20 cellular contexts compared by ENCODE assay signal in genomic region chr4:82357640-82358039, GRCh38. TPM values are rescaled to one million over a fixed set of nuclear protein-coding genes. Genes with fewer than 3 reads are reported as not detected.
DNase-seq lines count a peak whose midpoint lies in the region; ATAC-seq and TF ChIP-seq lines count a peak whose summit lies in the region.
"Had no signal": no experiment of that assay in that cellular context is flagged by ENCODE, and none has a peak within 500 bp of the region (broad histone marks: within the 10 kb centered on the region; RNA-seq: fewer than 3 reads in every experiment).

No MANE protein-coding gene starts in this region.

- H3K4me1 Mint-ChIP-seq in CD4-positive, CD25-positive, alpha-beta regulatory T cell: peaks cover 50 to 88% (median 71%) of the 10 kb centered on the region in 4 donors
- H3K4me1 Mint-ChIP-seq in CD8-positive, alpha-beta T cell (ENCODE audit: low read depth): peaks cover 80% of the 10 kb centered on the region
- peaks cover 77% of the 10 kb centered on the region for H3K4me1 Mint-ChIP-seq in activated CD4-positive, alpha-beta memory T cell treated with anti-CD3 and anti-CD28 coated beads for 36 hours (ENCODE audit: low read depth)
- peaks cover 38% of the 10 kb centered on the region for H3K4me1 Mint-ChIP-seq in memory B cell

- H3K9me3 ChIP-seq in CD4-positive, CD25-positive, alpha-beta regulatory T cell (ENCODE audit: control insufficient read depth in 2 of 2, low read length in 2 of 2): no peaks in the 10 kb centered on the region
- no peaks in the 10 kb centered on the region for H3K9me3 ChIP-seq in CD8-positive, alpha-beta T cell (ENCODE audit: low read length)
- H3K9me3 ChIP-seq in HAP-1: no peaks in the 10 kb centered on the region
- H3K9me3 ChIP-seq: colonic mucosa, heart right ventricle, thyroid gland had no signal

- H3K27ac Mint-ChIP-seq in CD4-positive, CD25-positive, alpha-beta regulatory T cell: peak overlapping the region; percentile 70 to 78 (median 76)
- H3K27ac Mint-ChIP-seq in CD8-positive, alpha-beta T cell: peak overlapping the region; percentile 52
- H3K27ac Mint-ChIP-seq in activated CD4-positive, alpha-beta memory T cell treated with anti-CD3 and anti-CD28 coated beads for 36 hours: peak overlapping the region; percentile 75
- H3K27ac Mint-ChIP-seq in memory B cell: peak overlapping the region; percentile 82

- peaks cover 59% of the 10 kb centered on the region for H3K36me3 ChIP-seq in CD4-positive, CD25-positive, alpha-beta regulatory T cell (ENCODE audit: control insufficient read depth, insufficient read depth, low read length)
- H3K36me3 ChIP-seq in CD8-positive, alpha-beta T cell (ENCODE audit: insufficient read depth, low read length): peaks cover 24% of the 10 kb centered on the region
- H3K36me3 ChIP-seq in HAP-1 (replicated peaks): peaks cover 88% of the 10 kb centered on the region

- ATAC-seq in CD4-positive, CD25-positive, alpha-beta regulatory T cell (ENCODE audit: low read depth in 2 of 2): no peak
- ATAC-seq in CD8-positive, alpha-beta T cell: no peak
- ATAC-seq in memory B cell (ENCODE audit: low read depth): no peak
- ATAC-seq in GM19035 (IDR thresholded peaks at IDR 0.05; ENCODE audit: unreplicated experiment): no peak
- ATAC-seq: body of pancreas, heart right ventricle, right cardiac atrium, Right ventricle myocardium inferior had no signal

- DNase-seq in CD4-positive, CD25-positive, alpha-beta regulatory T cell: peak in 1 of 3 donors; percentile 22
- no peak for DNase-seq in CD8-positive, alpha-beta T cell
- DNase-seq in activated CD4-positive, alpha-beta memory T cell treated with anti-CD3 and anti-CD28 coated beads for 36 hours: no peak
- DNase-seq in memory B cell (ENCODE audit: low spot score in 2 of 2) (no peak), HAP-1 (ENCODE audit: low spot score in 2 of 2) (no peak), amniotic stem cell (lab: John Stamatoyannopoulos, UW) (no peak)
- DNase-seq: activated gamma-delta T cell treated with Interleukin-2 at 50 U/mL for 16 hours, body of pancreas, colonic mucosa, EL, GM23248, heart right ventricle, NCI-H1417 treated with DMSO at 0.1 percent for 48 hours, NCI-H524, right cardiac atrium, thyroid gland had no signal

- POLR2A ChIA-PET in CD8-positive, alpha-beta T cell (lab: Charles Lee): interaction anchor here (0.8 to 1.2 kb wide), 2 partner anchors 13 to 72 kb away, joined by 4 read pairs; no protein-coding TSS in a partner anchor
- POLR2A ChIA-PET in activated CD4-positive, alpha-beta memory T cell treated with anti-CD3 and anti-CD28 coated beads for 36 hours (lab: Charles Lee): no interaction called here

- CTCF ChIA-PET in CD8-positive, alpha-beta T cell (lab: Charles Lee): no interaction called here
- CTCF ChIA-PET in activated CD4-positive, alpha-beta memory T cell treated with anti-CD3 and anti-CD28 coated beads for 36 hours (lab: Charles Lee): interaction anchor here (0.5 to 1.1 kb wide), 2 partner anchors 104 to 532 kb away, joined by 3 to 4 read pairs; no protein-coding TSS in a partner anchor

- peak overlapping the region; percentile 12 to 48 (median 28) for H3K4me3 Mint-ChIP-seq in CD4-positive, CD25-positive, alpha-beta regulatory T cell
- H3K4me3 Mint-ChIP-seq in CD8-positive, alpha-beta T cell: no peak overlapping the region
- no peak overlapping the region for H3K4me3 Mint-ChIP-seq in activated CD4-positive, alpha-beta memory T cell treated with anti-CD3 and anti-CD28 coated beads for 36 hours
- H3K4me3 Mint-ChIP-seq in memory B cell: no peak overlapping the region

- no peaks in the 10 kb centered on the region for H3K9me3 Mint-ChIP-seq in CD4-positive, CD25-positive, alpha-beta regulatory T cell
- no peaks in the 10 kb centered on the region for H3K9me3 Mint-ChIP-seq in CD8-positive, alpha-beta T cell
- no peaks in the 10 kb centered on the region for H3K9me3 Mint-ChIP-seq in activated CD4-positive, alpha-beta memory T cell treated with anti-CD3 and anti-CD28 coated beads for 36 hours
- H3K9me3 Mint-ChIP-seq in memory B cell: no peaks in the 10 kb centered on the region

- intact Hi-C loops in CD8-positive, alpha-beta T cell (cut with DNase I, micrococcal nuclease): loop anchor here in 1 of 2 experiments (5.0 kb wide), 2 partner anchors 75 to 950 kb away; no protein-coding TSS in a partner anchor
- intact Hi-C loops in activated CD4-positive, alpha-beta memory T cell treated with anti-CD3 and anti-CD28 coated beads for 36 hours (cut with micrococcal nuclease): no loop called here

- no peaks in the 10 kb centered on the region for H3K27me3 ChIP-seq in CD4-positive, CD25-positive, alpha-beta regulatory T cell (ENCODE audit: control insufficient read depth, insufficient read depth, low read length)
- no peaks in the 10 kb centered on the region for H3K27me3 ChIP-seq in CD8-positive, alpha-beta T cell (ENCODE audit: insufficient read depth, low read length)
- no peaks in the 10 kb centered on the region for H3K27me3 ChIP-seq in HAP-1 (ENCODE audit: low read depth)
- H3K27me3 ChIP-seq: body of pancreas, colonic mucosa, heart right ventricle, thyroid gland had no signal

- H3K4me3 ChIP-seq in CD4-positive, CD25-positive, alpha-beta regulatory T cell (ENCODE audit: low read depth, low read length): peak overlapping the region; percentile 23
- H3K4me3 ChIP-seq in CD8-positive, alpha-beta T cell (ENCODE audit: low read depth, low read length): no peak overlapping the region
- no peak overlapping the region for H3K4me3 ChIP-seq in HAP-1
- H3K4me3 ChIP-seq: body of pancreas, colonic mucosa, GM23248, heart right ventricle, thyroid gland had no signal

- in situ Hi-C loops in HAP-1 (cut with MboI; ENCODE audit: low sequenced_read_pairs): no loop called here

- TF ChIP-seq CTCF in CD8-positive, alpha-beta T cell (IDR thresholded peaks at IDR 0.05): no peak

- H3K27me3 Mint-ChIP-seq in CD4-positive, CD25-positive, alpha-beta regulatory T cell: no peaks in the 10 kb centered on the region
- no peaks in the 10 kb centered on the region for H3K27me3 Mint-ChIP-seq in CD8-positive, alpha-beta T cell (ENCODE audit: low read depth)
- H3K27me3 Mint-ChIP-seq in activated CD4-positive, alpha-beta memory T cell treated with anti-CD3 and anti-CD28 coated beads for 36 hours: no peaks in the 10 kb centered on the region
- H3K27me3 Mint-ChIP-seq in memory B cell: no peaks in the 10 kb centered on the region

- peaks cover 41% of the 10 kb centered on the region for H3K36me3 Mint-ChIP-seq in CD4-positive, CD25-positive, alpha-beta regulatory T cell
- H3K36me3 Mint-ChIP-seq in CD8-positive, alpha-beta T cell: peaks cover 67% of the 10 kb centered on the region
- peaks cover 62% of the 10 kb centered on the region for H3K36me3 Mint-ChIP-seq in activated CD4-positive, alpha-beta memory T cell treated with anti-CD3 and anti-CD28 coated beads for 36 hours
- peaks cover 27% of the 10 kb centered on the region for H3K36me3 Mint-ChIP-seq in memory B cell

- H3K4me1 ChIP-seq in CD4-positive, CD25-positive, alpha-beta regulatory T cell (ENCODE audit: control insufficient read depth, insufficient read depth, low read length, poor library complexity, severe bottlenecking): peaks cover 65% of the 10 kb centered on the region
- H3K4me1 ChIP-seq in CD8-positive, alpha-beta T cell (ENCODE audit: insufficient read depth, low read length): peaks cover 69% of the 10 kb centered on the region
- H3K4me1 ChIP-seq in HAP-1: no peaks in the 10 kb centered on the region; the same call in 1 of the 2 replicates

- H3K27ac ChIP-seq in CD4-positive, CD25-positive, alpha-beta regulatory T cell (ENCODE audit: insufficient read depth, low read length, poor library complexity, severe bottlenecking): peak overlapping the region; percentile 49
- no peak overlapping the region for H3K27ac ChIP-seq in CD8-positive, alpha-beta T cell (ENCODE audit: low read depth, low read length)
- H3K27ac ChIP-seq: body of pancreas, colonic mucosa, GM23248, heart right ventricle, KMS-11, thyroid gland, VCaP had no signal

RNA-seq across cellular contexts. Expression of gene HNRNPD, which starts 16.2 kb away (rescaled TPM):
- 270 TPM for total RNA-seq in CD4-positive, CD25-positive, alpha-beta regulatory T cell
- polyA plus RNA-seq in CD4-positive, CD25-positive, alpha-beta regulatory T cell: 100 to 1,000 TPM; 193 to 210 (median 202) TPM
- total RNA-seq in CD8-positive, alpha-beta T cell: 100 to 1,000 TPM; 245 to 248 TPM
- total RNA-seq in activated CD4-positive, alpha-beta memory T cell treated with anti-CD3 and anti-CD28 coated beads for 36 hours: 100 to 1,000 TPM; 398 to 400 TPM

Comparison
In these comparisons a context has a peak if more than half of its experiments do, and no peak if none do; other contexts are left out.
1. H3K4me3 Mint-ChIP-seq: peak in CD4-positive, CD25-positive, alpha-beta regulatory T cell (4 of 4); none in CD8-positive, alpha-beta T cell (single experiment), activated CD4-positive, alpha-beta memory T cell treated with anti-CD3 and anti-CD28 coated beads for 36 hours (single experiment) and memory B cell (single experiment).
2. Peak in every context shown above with its lines, with median percentiles within 50 percentile points of each other: H3K27ac Mint-ChIP-seq.